9 cellular contexts compared by ENCODE assay signal in the genomic region with DNA sequence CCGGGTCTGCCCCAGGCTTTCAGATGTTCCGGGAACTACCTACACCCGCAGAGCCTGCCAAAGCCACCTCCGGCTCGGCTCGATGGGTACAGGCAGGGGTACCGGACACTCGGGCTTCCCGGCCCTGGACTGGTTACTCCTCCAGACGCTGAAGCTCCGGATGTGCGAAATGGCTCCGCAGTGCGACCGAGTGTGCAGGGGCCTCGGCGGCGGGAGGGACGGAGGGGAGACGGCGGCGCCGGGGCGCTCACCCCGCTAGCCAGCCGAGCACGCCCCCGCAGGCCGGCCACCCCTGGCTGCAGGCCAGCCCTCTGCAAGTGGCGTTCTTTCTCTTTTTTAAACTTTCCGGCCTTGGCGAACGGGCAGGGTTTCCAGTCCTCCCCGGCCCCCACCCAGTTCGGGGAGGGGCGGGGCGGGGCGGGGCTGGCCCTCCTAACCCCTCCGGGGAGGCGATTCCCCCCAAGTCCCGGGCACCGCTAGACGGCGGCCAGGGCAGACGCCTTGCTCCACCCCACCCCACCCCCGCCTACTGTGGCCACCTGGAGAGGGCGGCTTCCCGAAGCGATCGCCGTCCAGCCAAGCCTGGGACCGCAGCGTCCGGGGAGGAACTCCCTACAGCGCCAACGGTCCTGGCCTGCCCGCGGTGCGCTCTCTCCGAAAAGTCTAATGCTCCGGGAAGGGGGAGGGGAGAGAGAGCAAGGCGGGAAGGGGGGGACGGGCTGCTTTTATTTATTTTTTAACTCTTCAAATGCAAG. TPM values are rescaled to one million over a fixed set of nuclear protein-coding genes. Genes with fewer than 3 reads are reported as not detected.
DNase-seq lines count a peak whose midpoint lies in the region; ATAC-seq and TF ChIP-seq lines count a peak whose summit lies in the region.
"Had no signal": no experiment of that assay in that cellular context is flagged by ENCODE, and none has a peak within 500 bp of the region (broad histone marks: within the 10 kb centered on the region; RNA-seq: fewer than 3 reads in every experiment).

No MANE protein-coding gene starts in this region.

- peaks cover 54% of the 10 kb centered on the region for H3K4me1 Mint-ChIP-seq in activated T-cell treated with anti-CD3 and anti-CD28 coated beads, Interleukin-2, amount 50 U/mL, for 72 hours (ENCODE audit: low read depth)

- H3K27ac ChIP-seq in lower lobe of right lung (peak overlapping the region; percentile 24), transverse colon (peak overlapping the region; percentile 56 to 83 (median 72))

- peaks cover 60% of the 10 kb centered on the region for H3K27me3 Mint-ChIP-seq in activated T-cell treated with anti-CD3 and anti-CD28 coated beads, Interleukin-2, amount 50 U/mL, for 72 hours (ENCODE audit: low read depth)

- H3K9me3 Mint-ChIP-seq in activated T-cell treated with anti-CD3 and anti-CD28 coated beads, Interleukin-2, amount 50 U/mL, for 72 hours: no peaks in the 10 kb centered on the region

- H3K4me1 ChIP-seq in lower lobe of right lung: peaks cover 53% of the 10 kb centered on the region
- peaks cover 16 to 82% (median 39%) of the 10 kb centered on the region in 4 donors for H3K4me1 ChIP-seq in transverse colon

- no peaks in the 10 kb centered on the region for H3K9me3 ChIP-seq in lower lobe of right lung
- no peaks in the 10 kb centered on the region for H3K9me3 ChIP-seq in transverse colon

- WGBS in transverse colon (ENCODE audit: low coverage in 1 of 2), 2 donors: 21% methylated on average over 58 of the region's 63 CpGs; no CpG with 5 or more reads in 1 of the 2 donors

- peak overlapping the region; percentile 50 for H3K4me3 ChIP-seq in lower lobe of right lung
- H3K4me3 ChIP-seq in transverse colon: peak overlapping the region in 3 of 4 donors; percentile 20 to 47 (median 22)

- TF ChIP-seq POLR2A in transverse colon (IDR thresholded peaks at IDR 0.05): no peak

- no peak for DNase-seq in activated T-cell treated with anti-CD3 and anti-CD28 coated beads, Interleukin-2, amount 50 U/mL, for 72 hours
- no peak for DNase-seq in activated T-cell treated with anti-CD3 and anti-CD28 coated beads, Interleukin-2, amount 50 U/mL, for 1 hour
- DNase-seq in cerebellar cortex (ENCODE audit: low spot score) (peak; percentile 6), lower lobe of right lung (peak; percentile 54), transverse colon (peak; percentile 43), DMS79 treated with DMSO at 0.1 percent for 48 hours (lab: John Stamatoyannopoulos, UW) (no peak)
- DNase-seq: stimulated activated CD4-positive, alpha-beta T cell treated with anti-CD3 and anti-CD28 coated beads, Interleukin-4, amount 100 ng/mL, for 1 hour had no signal

- peaks cover 0 to 15% of the 10 kb centered on the region in 2 donors for H3K36me3 Mint-ChIP-seq in activated T-cell treated with anti-CD3 and anti-CD28 coated beads, Interleukin-2, amount 50 U/mL, for 72 hours (ENCODE audit: insufficient read depth in 2 of 2)

- no peak for TF ChIP-seq CTCF in lower lobe of right lung (IDR thresholded peaks at IDR 0.05)
- no peak for TF ChIP-seq CTCF in transverse colon (IDR thresholded peaks at IDR 0.05)

- H3K27me3 ChIP-seq in lower lobe of right lung (ENCODE audit: low read depth) (no peaks in the 10 kb centered on the region), transverse colon (no peaks in the 10 kb centered on the region)

- in situ Hi-C loops in transverse colon (cut with MboI; ENCODE audit: low pct_ligation_motif_present in 1 of 4, low pct_unique_long_range_greater_than_20kb in 1 of 4, low sequenced_read_pairs in 3 of 4): no loop called here

- peak; percentile 23 to 33 for ATAC-seq in activated T-cell treated with anti-CD3 and anti-CD28 coated beads, Interleukin-2, amount 50 U/mL, for 72 hours (replicated peaks in 1 of 2)
- ATAC-seq in lower lobe of right lung (peak; percentile 58 to 61), GM19023 (IDR thresholded peaks at IDR 0.05; ENCODE audit: unreplicated experiment) (no peak), GM21515 (IDR thresholded peaks at IDR 0.05; ENCODE audit: unreplicated experiment) (no peak)

- H3K36me3 ChIP-seq in lower lobe of right lung: no peaks in the 10 kb centered on the region
- no peaks in the 10 kb centered on the region for H3K36me3 ChIP-seq in transverse colon

- intact Hi-C loops in lower lobe of right lung (cut with DNase I) (no loop called here), transverse colon (cut with DNase I; ENCODE audit: low total_unique reads) (no loop called here)

- TF ChIP-seq EP300 in transverse colon (IDR thresholded peaks at IDR 0.05; ENCODE audit: low read depth): no peak

- H3K27ac Mint-ChIP-seq in activated T-cell treated with anti-CD3 and anti-CD28 coated beads, Interleukin-2, amount 50 U/mL, for 72 hours: no peak overlapping the region

- peak overlapping the region; percentile 25 to 70 for H3K4me3 Mint-ChIP-seq in activated T-cell treated with anti-CD3 and anti-CD28 coated beads, Interleukin-2, amount 50 U/mL, for 72 hours

RNA-seq across cellular contexts. Expression of a gene that starts 7.5 kb away (rescaled TPM):
- 10 to 100 TPM; 53.5 to 65.5 TPM for total RNA-seq in activated T-cell treated with anti-CD3 and anti-CD28 coated beads, Interleukin-2, amount 50 U/mL, for 72 hours
- total RNA-seq in lower lobe of right lung (25.7 TPM), transverse colon (10 to 100 TPM; 17.9 to 27.8 (median 20.4) TPM)

Comparison
In these comparisons a context has a peak if more than half of its experiments do, and no peak if none do; other contexts are left out.
1. ATAC-seq: peak in activated T-cell treated with anti-CD3 and anti-CD28 coated beads, Interleukin-2, amount 50 U/mL, for 72 hours (2 of 2) and lower lobe of right lung (2 of 2); none in GM19023 (single experiment) and GM21515 (single experiment).
2. DNase-seq: peak in cerebellar cortex (single experiment), lower lobe of right lung (single experiment) and transverse colon (single experiment); none in activated T-cell treated with anti-CD3 and anti-CD28 coated beads, Interleukin-2, amount 50 U/mL, for 72 hours (0 of 2), activated T-cell treated with anti-CD3 and anti-CD28 coated beads, Interleukin-2, amount 50 U/mL, for 1 hour (single experiment) and DMS79 treated with DMSO at 0.1 percent for 48 hours (single experiment).